In genomic region chr1:183580281-183580682, GRCh38 we compare ENCODE assay signal across 8 cellular contexts. TPM values are rescaled to one million over a fixed set of nuclear protein-coding genes. Genes with fewer than 3 reads are reported as not detected.
DNase-seq lines count a peak whose midpoint lies in the region; ATAC-seq and TF ChIP-seq lines count a peak whose summit lies in the region.

No MANE protein-coding gene starts in this region.

- peak overlapping the region; percentile 93 for H2AFZ ChIP-seq in GM23338

- TF ChIP-seq CTCF in GM23338 (conservative IDR thresholded peaks at IDR 0.05; ENCODE audit: low read depth in 2 of 2) = peak; percentile 26 to 49
- peak in 3 of 6 experiments; percentile 17 to 39 (median 26) for TF ChIP-seq CTCF in adrenal gland (IDR thresholded peaks at IDR 0.05)

- H3K36me3 Mint-ChIP-seq in GM23338 (ENCODE audit: low read depth) = no peaks in the 10 kb centered on the region

- no peaks in the 10 kb centered on the region for H3F3A ChIP-seq in GM23338 (replicated peaks; ENCODE audit: low read depth)

- TF ChIP-seq POLR2A in adrenal gland (IDR thresholded peaks at IDR 0.05) = no peak

- H3K4me2 ChIP-seq in GM23338 = no peak overlapping the region

- no peak overlapping the region for H3K4me3 ChIP-seq in GM23338
- H3K4me3 ChIP-seq in adrenal gland = no peak overlapping the region

- WGBS in adrenal gland, 4 donors = 43 to 49% (median 45%) methylated on average over 8 of the region's 8 CpGs

- H3K4me3 Mint-ChIP-seq in GM23338 = no peak overlapping the region

- no peaks in the 10 kb centered on the region for H3K9me3 ChIP-seq in adrenal gland (replicated peaks in 1 of 3)

- DNase-seq in D341Med (ENCODE audit: low spot score) (peak; percentile 75), GM23338 (ENCODE audit: low spot score) (peak; percentile 76), NCI-H226 (peak; percentile 17), adrenal gland (peak; percentile 30 to 73 (median 48)), lung microvascular endothelial cell (ENCODE audit: low read depth in 2 of 2) (peak; percentile 66 to 89), AG08396 (ENCODE audit: low spot score) (no peak)

- H3K27me3 ChIP-seq in GM23338 (ENCODE audit: insufficient read depth) = no peaks in the 10 kb centered on the region
- no peaks in the 10 kb centered on the region for H3K27me3 ChIP-seq in adrenal gland

- H3K79me2 ChIP-seq in GM23338 (replicated peaks; ENCODE audit: insufficient read depth) = no peaks in the 10 kb centered on the region

- no peaks in the 10 kb centered on the region for H4K20me1 ChIP-seq in GM23338 (replicated peaks; ENCODE audit: insufficient read depth)

- H3K4me1 ChIP-seq in GM23338 (ENCODE audit: insufficient read depth) = peaks cover 5% of the 10 kb centered on the region
- H3K4me1 ChIP-seq in adrenal gland (replicated peaks in 1 of 2) = no peaks in the 10 kb centered on the region

- H3K27ac ChIP-seq in GM23338 (ENCODE audit: low read depth) (0 out of 2 replicates have a peak overlapping the region, but pooled peaks have one; percentile 7), adrenal gland (peak overlapping the region in 2 of 5 donors; percentile 6 to 72)

- no peaks in the 10 kb centered on the region for H3K9me3 Mint-ChIP-seq in GM23338

- peak; percentile 83 for ATAC-seq in GM23338
- ATAC-seq in GM18520 (IDR thresholded peaks at IDR 0.05; ENCODE audit: unreplicated experiment) = no peak
- ATAC-seq in GM18858 (IDR thresholded peaks at IDR 0.05; ENCODE audit: unreplicated experiment) = no peak

- peaks cover 15% of the 10 kb centered on the region for H3K27me3 Mint-ChIP-seq in GM23338 (ENCODE audit: insufficient read depth, low read depth, poor library complexity)

- H3K36me3 ChIP-seq in GM23338 (ENCODE audit: insufficient read depth) (no peaks in the 10 kb centered on the region), adrenal gland (replicated peaks in 1 of 2) (no peaks in the 10 kb centered on the region)

- no peaks in the 10 kb centered on the region for H3K4me1 Mint-ChIP-seq in GM23338

- no peak overlapping the region; the same call in 1 of the 2 replicates for H3K27ac Mint-ChIP-seq in GM23338

- H3K9me2 ChIP-seq in GM23338 (ENCODE audit: insufficient read depth) = no peaks in the 10 kb centered on the region

- intact Hi-C loops in adrenal gland (cut with DNase I) = no loop called here

TF ChIP-seq in GM23338, 12 proteins besides CTCF, POLR2A, EP300 and RAD21 (continues in another document):
- no peak for TF ChIP-seq ETS1 (IDR thresholded peaks at IDR 0.05)
- no peak for TF ChIP-seq NANOG (IDR thresholded peaks at IDR 0.05; ENCODE audit: borderline replicate concordance)
- TF ChIP-seq ZNF462 (CRISPR knock-in tag; IDR thresholded peaks at IDR 0.05) = no peak
- no peak for TF ChIP-seq STAT1 (IDR thresholded peaks at IDR 0.05; ENCODE audit: unreplicated experiment)

RNA-seq across cellular contexts. Expression of gene NCF2, which starts 10.0 kb away (rescaled TPM):
- total RNA-seq in GM23338 (2014; rRNA removed; shearing (Covaris generic)) = not detected in 2 replicates
- polyA plus RNA-seq in GM23338 (2016; fragmentation: Nextera tagmentation; extraction: Ambion mirVana) = 0.45 TPM in 1 of 2 replicates, not detected in the other
- total RNA-seq in adrenal gland = 10 to 100 TPM in 6 of 8 donors, 1 to 10 TPM in 2; 8.0 to 22.7 (median 16.5) TPM
- polyA plus RNA-seq in adrenal gland = 10 to 100 TPM in 1 of 3 donors, 1 to 10 TPM in 2; 4.9 to 13.6 (median 5.6) TPM
- under 0.01 TPM in 1 of 2 replicates, not detected in the other for total RNA-seq in lung microvascular endothelial cell

RNA-seq across cellular contexts. Expression of gene ARPC5, which starts 55.3 kb away (rescaled TPM):
- total RNA-seq in GM23338 (2014; rRNA removed; shearing (Covaris generic)) = 75.4 and 90.8 TPM in 2 replicates
- polyA plus RNA-seq in GM23338 (2016; fragmentation: Nextera tagmentation; extraction: Ambion mirVana) = 95.9 and 98.9 TPM in 2 replicates
- total RNA-seq in adrenal gland = 100 to 1,000 TPM in 2 of 8 donors, 10 to 100 TPM in 6; 50.6 to 128 (median 91.5) TPM
- polyA plus RNA-seq in adrenal gland = 10 to 100 TPM; 48.1 to 79.6 (median 68.3) TPM
- 85.6 and 144 TPM in 2 replicates for total RNA-seq in lung microvascular endothelial cell
